ENCODE assay signal across 1 cellular context in genomic region chr11:66920978-66921784, GRCh38.
TF ChIP-seq lines count a peak whose summit lies in the region.

No MANE protein-coding gene starts in this region.

TF ChIP-seq in K562, 482 proteins besides CTCF, POLR2A, EP300 and RAD21 (continues in another document):
- no peak for TF ChIP-seq ZBTB17 (CRISPR knock-in tag; IDR thresholded peaks at IDR 0.05)
- 0 out of 2 replicates have a peak, but pooled peaks have one; percentile 35 for TF ChIP-seq HIVEP1 (CRISPR knock-in tag; IDR thresholded peaks at IDR 0.05)
- TF ChIP-seq L3MBTL2 (IDR thresholded peaks at IDR 0.05): peak; percentile 27; the same call in 1 of the 2 replicates
- TF ChIP-seq RBFOX2 (IDR thresholded peaks at IDR 0.05; ENCODE audit: low read depth, low read length): peak; percentile 49
- TF ChIP-seq ZBTB2 (IDR thresholded peaks at IDR 0.05): no peak
- no peak for TF ChIP-seq TSC22D4 (tag; IDR thresholded peaks at IDR 0.05)
- no peak for TF ChIP-seq ZNF184 (CRISPR knock-in tag; IDR thresholded peaks at IDR 0.05)
- peak; percentile 59; the same call in 1 of the 2 replicates for TF ChIP-seq ZNF395 (CRISPR knock-in tag; IDR thresholded peaks at IDR 0.05)
- no peak for TF ChIP-seq POU5F1 (IDR thresholded peaks at IDR 0.05; ENCODE audit: borderline replicate concordance, low read depth, low read length, partially characterized antibody)
- no peak for TF ChIP-seq NUFIP1 (IDR thresholded peaks at IDR 0.05; ENCODE audit: partially characterized antibody)
- no peak for TF ChIP-seq PRDM10 (IDR thresholded peaks at IDR 0.05; ENCODE audit: partially characterized antibody)
- TF ChIP-seq ATF6 (CRISPR knock-in tag; IDR thresholded peaks at IDR 0.05): no peak
- peak; percentile 86 for TF ChIP-seq CEBPG (CRISPR knock-in tag; IDR thresholded peaks at IDR 0.05)
- peak; percentile 82 to 85 for TF ChIP-seq CEBPG (tag; conservative IDR thresholded peaks at IDR 0.05 in 1 of 2, IDR thresholded peaks at IDR 0.05 in 1 of 2)
- peak; percentile 56 for TF ChIP-seq EP400 (IDR thresholded peaks at IDR 0.05)
- peak; percentile 27; the same call in 1 of the 2 replicates for TF ChIP-seq IRF9 (tag; IDR thresholded peaks at IDR 0.05)
- TF ChIP-seq RFX7 (CRISPR knock-in tag; IDR thresholded peaks at IDR 0.05): no peak
- TF ChIP-seq KAT2B (IDR thresholded peaks at IDR 0.05; ENCODE audit: low read depth, low read length): no peak
- peak; percentile 41; the same call in 1 of the 2 replicates for TF ChIP-seq PTTG1 (tag; IDR thresholded peaks at IDR 0.05; ENCODE audit: low read depth)
- peak; percentile 37; the same call in 1 of the 2 replicates for TF ChIP-seq ARID1B (IDR thresholded peaks at IDR 0.05)
- TF ChIP-seq THAP7 (CRISPR knock-in tag; IDR thresholded peaks at IDR 0.05): no peak
- no peak for TF ChIP-seq EGR1 (conservative IDR thresholded peaks at IDR 0.05)
- TF ChIP-seq ZNF707 (CRISPR knock-in tag; conservative IDR thresholded peaks at IDR 0.05): no peak
- no peak for TF ChIP-seq XRCC3 (IDR thresholded peaks at IDR 0.05)
- TF ChIP-seq ZNF655 (CRISPR knock-in tag; IDR thresholded peaks at IDR 0.05): no peak
- no peak for TF ChIP-seq ZNF347 (CRISPR knock-in tag; IDR thresholded peaks at IDR 0.05; ENCODE audit: low read depth)
- TF ChIP-seq MYC (IDR thresholded peaks at IDR 0.05; ENCODE audit: low read depth, low read length): no peak
- no peak for TF ChIP-seq MYC (CRISPR knock-in tag; IDR thresholded peaks at IDR 0.05; ENCODE audit: borderline replicate concordance, low read depth)
- TF ChIP-seq DPF2 (IDR thresholded peaks at IDR 0.05): peak; percentile 30; the same call in 1 of the 2 replicates
- TF ChIP-seq NCOR1 (IDR thresholded peaks at IDR 0.05): no peak
- peak in 1 of 3 experiments; percentile 49; a peak in 1 of 6 replicates for TF ChIP-seq ZBTB11 (CRISPR knock-in tag; IDR thresholded peaks at IDR 0.05)
- 0 out of 2 replicates have a peak, but pooled peaks have one; percentile 51 for TF ChIP-seq IFI16 (CRISPR knock-in tag; IDR thresholded peaks at IDR 0.05)
- no peak for TF ChIP-seq TSHZ1 (CRISPR knock-in tag; IDR thresholded peaks at IDR 0.05)
- TF ChIP-seq HNRNPL (IDR thresholded peaks at IDR 0.05; ENCODE audit: low read depth, low read length): no peak
- TF ChIP-seq MLX (CRISPR knock-in tag; conservative IDR thresholded peaks at IDR 0.05): no peak
- no peak for TF ChIP-seq ZNF263 (CRISPR knock-in tag; IDR thresholded peaks at IDR 0.05; ENCODE audit: borderline replicate concordance)
- TF ChIP-seq ZNF740 (CRISPR knock-in tag; IDR thresholded peaks at IDR 0.05): no peak
- peak in 1 of 2 experiments; percentile 51; a peak in 1 of 4 replicates for TF ChIP-seq ZNF740 (tag; IDR thresholded peaks at IDR 0.05)
- TF ChIP-seq PURB (CRISPR knock-in tag; IDR thresholded peaks at IDR 0.05; ENCODE audit: low read depth): no peak
- peak; percentile 66; the same call in 1 of the 2 replicates for TF ChIP-seq ATF7 (IDR thresholded peaks at IDR 0.05)
